ENCODE assay signal across 15 cellular contexts in genomic region chrX:40550069-40550468, GRCh38. TPM values are rescaled to one million over a fixed set of nuclear protein-coding genes. Genes with fewer than 3 reads are reported as not detected.
DNase-seq lines count a peak whose midpoint lies in the region; ATAC-seq and TF ChIP-seq lines count a peak whose summit lies in the region.
"Had no signal": no experiment of that assay in that cellular context is flagged by ENCODE, and none has a peak within 500 bp of the region (broad histone marks: within the 10 kb centered on the region; RNA-seq: fewer than 3 reads in every experiment).

No MANE protein-coding gene starts in this region.

- H3K27ac Mint-ChIP-seq in stimulated activated naive B cell treated with anti-CD40 and anti-IgM and Interleukin-4, amounts not matched to agents 10 μg/mL and 1 μg/mL and 100 μg/mL, for 72 hours = no peak overlapping the region
- H3K27ac Mint-ChIP-seq in naive thymus-derived CD8-positive, alpha-beta T cell = no peak overlapping the region
- H3K27ac Mint-ChIP-seq: activated CD4-positive, alpha-beta memory T cell treated with anti-CD3 and anti-CD28 coated beads, Interleukin-2, amount 10 ng/mL, durations not matched to agents 7 days and 5 days had no signal

- no peaks in the 10 kb centered on the region for H3K36me3 Mint-ChIP-seq in stimulated activated naive B cell treated with anti-CD40 and anti-IgM and Interleukin-4, amounts not matched to agents 10 μg/mL and 1 μg/mL and 100 μg/mL, for 72 hours
- no peaks in the 10 kb centered on the region for H3K36me3 Mint-ChIP-seq in naive thymus-derived CD8-positive, alpha-beta T cell
- H3K36me3 Mint-ChIP-seq: naive thymus-derived CD4-positive, alpha-beta T cell had no signal

- H3K27ac ChIP-seq in foreskin keratinocyte = no peak overlapping the region
- H3K27ac ChIP-seq: GM23248 had no signal

- POLR2A ChIA-PET in naive thymus-derived CD8-positive, alpha-beta T cell (lab: Charles Lee) = no interaction called here

- no peaks in the 10 kb centered on the region for H3K27me3 ChIP-seq in foreskin keratinocyte

- peaks cover 0 to 24% of the 10 kb centered on the region in 2 donors for H3K27me3 Mint-ChIP-seq in stimulated activated naive B cell treated with anti-CD40 and anti-IgM and Interleukin-4, amounts not matched to agents 10 μg/mL and 1 μg/mL and 100 μg/mL, for 72 hours
- no peaks in the 10 kb centered on the region for H3K27me3 Mint-ChIP-seq in naive thymus-derived CD8-positive, alpha-beta T cell
- H3K27me3 Mint-ChIP-seq: activated CD4-positive, alpha-beta memory T cell treated with anti-CD3 and anti-CD28 coated beads, Interleukin-2, amount 10 ng/mL, durations not matched to agents 7 days and 5 days had no signal

- ATAC-seq in foreskin keratinocyte = no peak
- ATAC-seq in stimulated activated naive B cell treated with anti-CD40 and anti-IgM and Interleukin-4, amounts not matched to agents 10 μg/mL and 1 μg/mL and 100 μg/mL, for 72 hours (replicated peaks) = no peak
- ATAC-seq in naive thymus-derived CD8-positive, alpha-beta T cell = no peak
- ATAC-seq: naive thymus-derived CD4-positive, alpha-beta T cell; stimulated activated naive CD8-positive, alpha-beta T cell treated with anti-CD3 and anti-CD28 coated beads, Interleukin-15, Interleukin-2, amounts not matched to agents 100 U/mL and 50 U/mL, for 24 hours had no signal

- no peaks in the 10 kb centered on the region for H3K9me3 Mint-ChIP-seq in stimulated activated naive B cell treated with anti-CD40 and anti-IgM and Interleukin-4, amounts not matched to agents 10 μg/mL and 1 μg/mL and 100 μg/mL, for 72 hours
- no peaks in the 10 kb centered on the region for H3K9me3 Mint-ChIP-seq in naive thymus-derived CD8-positive, alpha-beta T cell
- H3K9me3 Mint-ChIP-seq: activated CD4-positive, alpha-beta memory T cell treated with anti-CD3 and anti-CD28 coated beads, Interleukin-2, amount 10 ng/mL, durations not matched to agents 7 days and 5 days; naive thymus-derived CD4-positive, alpha-beta T cell had no signal

- TF ChIP-seq CTCF in foreskin keratinocyte (conservative IDR thresholded peaks at IDR 0.05) = no peak

- peak; percentile 43 for DNase-seq in DMS153 treated with DMSO at 0.1 percent for 48 hours (lab: John Stamatoyannopoulos, UW; ENCODE audit: unreplicated experiment)
- DNase-seq in NCI-H1694 (lab: John Stamatoyannopoulos, UW) = peak; percentile 81
- DNase-seq in NCI-H69 (lab: John Stamatoyannopoulos, UW) = peak; percentile 92
- peak; percentile 56 to 72 for DNase-seq in cerebellar nuclear complex (lab: John Stamatoyannopoulos, UW)
- DNase-seq in foreskin keratinocyte = no peak
- DNase-seq in stimulated activated naive B cell treated with anti-CD40 and anti-IgM and Interleukin-4, amounts not matched to agents 10 μg/mL and 1 μg/mL and 100 μg/mL, for 72 hours = no peak
- DNase-seq in activated T-cell treated with anti-CD3 and anti-CD28 coated beads, Interleukin-2, amount 50 U/mL, for 1 hour = no peak
- DNase-seq in naive thymus-derived CD8-positive, alpha-beta T cell = no peak
- DNase-seq: activated CD4-positive, alpha-beta memory T cell treated with anti-CD3 and anti-CD28 coated beads, Interleukin-2, amount 10 ng/mL, durations not matched to agents 7 days and 5 days; activated gamma-delta T cell; GM23248; naive thymus-derived CD4-positive, alpha-beta T cell; stimulated activated CD4-positive, alpha-beta T cell treated with anti-CD3 and anti-CD28 coated beads, Interleukin-4, amount 100 ng/mL, for 24 hours; stimulated activated naive CD8-positive, alpha-beta T cell treated with anti-CD3 and anti-CD28 coated beads, Interleukin-15, Interleukin-2, amounts not matched to agents 100 U/mL and 50 U/mL, for 24 hours; T-helper 9 cell had no signal

- H3K4me1 ChIP-seq in foreskin keratinocyte = no peaks in the 10 kb centered on the region

- H3K4me1 Mint-ChIP-seq in stimulated activated naive B cell treated with anti-CD40 and anti-IgM and Interleukin-4, amounts not matched to agents 10 μg/mL and 1 μg/mL and 100 μg/mL, for 72 hours = no peaks in the 10 kb centered on the region
- no peaks in the 10 kb centered on the region for H3K4me1 Mint-ChIP-seq in naive thymus-derived CD8-positive, alpha-beta T cell
- H3K4me1 Mint-ChIP-seq: activated CD4-positive, alpha-beta memory T cell treated with anti-CD3 and anti-CD28 coated beads, Interleukin-2, amount 10 ng/mL, durations not matched to agents 7 days and 5 days; naive thymus-derived CD4-positive, alpha-beta T cell had no signal

- no peak overlapping the region for H3K4me3 Mint-ChIP-seq in stimulated activated naive B cell treated with anti-CD40 and anti-IgM and Interleukin-4, amounts not matched to agents 10 μg/mL and 1 μg/mL and 100 μg/mL, for 72 hours
- H3K4me3 Mint-ChIP-seq in naive thymus-derived CD8-positive, alpha-beta T cell = no peak overlapping the region
- H3K4me3 Mint-ChIP-seq: activated CD4-positive, alpha-beta memory T cell treated with anti-CD3 and anti-CD28 coated beads, Interleukin-2, amount 10 ng/mL, durations not matched to agents 7 days and 5 days; naive thymus-derived CD4-positive, alpha-beta T cell had no signal

RNA-seq across cellular contexts. Expression of gene ATP6AP2, which starts 30.7 kb away (rescaled TPM):
- total RNA-seq in foreskin keratinocyte = 64.2 and 72.0 TPM in 2 replicates
- 61.3 and 68.6 TPM in 2 replicates for polyA plus RNA-seq in foreskin keratinocyte
- total RNA-seq in naive thymus-derived CD8-positive, alpha-beta T cell = 10 to 100 TPM; 68.8 to 75.8 TPM
- 100 to 1,000 TPM; 180 to 202 (median 192) TPM for polyA plus RNA-seq in naive thymus-derived CD8-positive, alpha-beta T cell

Comparison
In these comparisons a context has a peak if more than half of its experiments do, and no peak if none do; other contexts are left out.
1. DNase-seq: peak in DMS153 treated with DMSO at 0.1 percent for 48 hours (single experiment), NCI-H1694 (single experiment), NCI-H69 (single experiment) and cerebellar nuclear complex (2 of 2); none in foreskin keratinocyte (0 of 2), stimulated activated naive B cell treated with anti-CD40 and anti-IgM and Interleukin-4, amounts not matched to agents 10 μg/mL and 1 μg/mL and 100 μg/mL, for 72 hours (single experiment), activated T-cell treated with anti-CD3 and anti-CD28 coated beads, Interleukin-2, amount 50 U/mL, for 1 hour (single experiment) and naive thymus-derived CD8-positive, alpha-beta T cell (0 of 10).